In the genomic region with DNA sequence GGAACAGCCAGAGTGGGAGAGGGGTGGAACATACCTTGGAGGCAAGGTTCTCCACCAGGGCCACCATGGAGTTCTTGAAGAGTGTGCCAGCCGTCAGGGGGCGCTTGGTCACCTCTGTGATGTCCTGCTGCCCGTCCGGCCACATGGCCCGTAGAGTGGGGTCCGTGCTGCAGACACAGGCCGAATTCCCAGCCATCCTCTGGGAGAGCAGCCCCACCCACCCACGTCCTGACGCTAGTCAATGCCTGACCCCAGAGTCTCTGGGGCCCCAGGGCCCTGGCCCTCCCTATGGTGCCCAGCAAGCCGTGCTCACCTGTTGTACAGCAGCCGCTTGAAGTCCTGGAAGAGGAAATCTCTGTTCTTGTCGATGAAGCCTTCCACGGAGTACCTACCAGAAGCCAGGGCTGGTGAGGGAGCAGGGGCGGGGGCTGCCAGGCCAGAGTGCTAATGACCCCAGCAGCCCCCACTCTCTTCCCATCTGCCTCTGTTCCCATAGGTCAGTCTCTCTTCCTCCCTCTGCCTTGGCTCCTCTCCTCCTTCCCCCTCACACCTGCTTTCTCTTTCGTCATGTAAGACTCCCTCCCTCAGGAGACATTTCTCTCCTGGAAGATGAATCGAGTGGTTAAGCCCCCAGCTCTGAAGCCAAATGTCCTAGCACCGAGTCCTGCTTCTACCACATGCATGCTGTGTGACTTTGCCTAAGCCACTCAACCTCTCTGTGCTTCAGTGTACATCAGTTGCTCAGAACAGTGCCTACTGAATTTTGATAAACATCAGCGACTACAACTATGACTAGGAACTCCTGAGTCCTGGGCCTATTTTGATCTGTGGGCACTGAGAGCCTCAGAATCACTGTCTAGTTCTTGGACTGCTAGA, we compare ENCODE assay signal across 1 cellular context.
TF ChIP-seq lines count a peak whose summit lies in the region.

No MANE protein-coding gene starts in this region.

TF ChIP-seq in K562, 482 proteins besides CTCF, POLR2A, EP300 and RAD21 (continued from another document):
- TF ChIP-seq, protein P1, sequence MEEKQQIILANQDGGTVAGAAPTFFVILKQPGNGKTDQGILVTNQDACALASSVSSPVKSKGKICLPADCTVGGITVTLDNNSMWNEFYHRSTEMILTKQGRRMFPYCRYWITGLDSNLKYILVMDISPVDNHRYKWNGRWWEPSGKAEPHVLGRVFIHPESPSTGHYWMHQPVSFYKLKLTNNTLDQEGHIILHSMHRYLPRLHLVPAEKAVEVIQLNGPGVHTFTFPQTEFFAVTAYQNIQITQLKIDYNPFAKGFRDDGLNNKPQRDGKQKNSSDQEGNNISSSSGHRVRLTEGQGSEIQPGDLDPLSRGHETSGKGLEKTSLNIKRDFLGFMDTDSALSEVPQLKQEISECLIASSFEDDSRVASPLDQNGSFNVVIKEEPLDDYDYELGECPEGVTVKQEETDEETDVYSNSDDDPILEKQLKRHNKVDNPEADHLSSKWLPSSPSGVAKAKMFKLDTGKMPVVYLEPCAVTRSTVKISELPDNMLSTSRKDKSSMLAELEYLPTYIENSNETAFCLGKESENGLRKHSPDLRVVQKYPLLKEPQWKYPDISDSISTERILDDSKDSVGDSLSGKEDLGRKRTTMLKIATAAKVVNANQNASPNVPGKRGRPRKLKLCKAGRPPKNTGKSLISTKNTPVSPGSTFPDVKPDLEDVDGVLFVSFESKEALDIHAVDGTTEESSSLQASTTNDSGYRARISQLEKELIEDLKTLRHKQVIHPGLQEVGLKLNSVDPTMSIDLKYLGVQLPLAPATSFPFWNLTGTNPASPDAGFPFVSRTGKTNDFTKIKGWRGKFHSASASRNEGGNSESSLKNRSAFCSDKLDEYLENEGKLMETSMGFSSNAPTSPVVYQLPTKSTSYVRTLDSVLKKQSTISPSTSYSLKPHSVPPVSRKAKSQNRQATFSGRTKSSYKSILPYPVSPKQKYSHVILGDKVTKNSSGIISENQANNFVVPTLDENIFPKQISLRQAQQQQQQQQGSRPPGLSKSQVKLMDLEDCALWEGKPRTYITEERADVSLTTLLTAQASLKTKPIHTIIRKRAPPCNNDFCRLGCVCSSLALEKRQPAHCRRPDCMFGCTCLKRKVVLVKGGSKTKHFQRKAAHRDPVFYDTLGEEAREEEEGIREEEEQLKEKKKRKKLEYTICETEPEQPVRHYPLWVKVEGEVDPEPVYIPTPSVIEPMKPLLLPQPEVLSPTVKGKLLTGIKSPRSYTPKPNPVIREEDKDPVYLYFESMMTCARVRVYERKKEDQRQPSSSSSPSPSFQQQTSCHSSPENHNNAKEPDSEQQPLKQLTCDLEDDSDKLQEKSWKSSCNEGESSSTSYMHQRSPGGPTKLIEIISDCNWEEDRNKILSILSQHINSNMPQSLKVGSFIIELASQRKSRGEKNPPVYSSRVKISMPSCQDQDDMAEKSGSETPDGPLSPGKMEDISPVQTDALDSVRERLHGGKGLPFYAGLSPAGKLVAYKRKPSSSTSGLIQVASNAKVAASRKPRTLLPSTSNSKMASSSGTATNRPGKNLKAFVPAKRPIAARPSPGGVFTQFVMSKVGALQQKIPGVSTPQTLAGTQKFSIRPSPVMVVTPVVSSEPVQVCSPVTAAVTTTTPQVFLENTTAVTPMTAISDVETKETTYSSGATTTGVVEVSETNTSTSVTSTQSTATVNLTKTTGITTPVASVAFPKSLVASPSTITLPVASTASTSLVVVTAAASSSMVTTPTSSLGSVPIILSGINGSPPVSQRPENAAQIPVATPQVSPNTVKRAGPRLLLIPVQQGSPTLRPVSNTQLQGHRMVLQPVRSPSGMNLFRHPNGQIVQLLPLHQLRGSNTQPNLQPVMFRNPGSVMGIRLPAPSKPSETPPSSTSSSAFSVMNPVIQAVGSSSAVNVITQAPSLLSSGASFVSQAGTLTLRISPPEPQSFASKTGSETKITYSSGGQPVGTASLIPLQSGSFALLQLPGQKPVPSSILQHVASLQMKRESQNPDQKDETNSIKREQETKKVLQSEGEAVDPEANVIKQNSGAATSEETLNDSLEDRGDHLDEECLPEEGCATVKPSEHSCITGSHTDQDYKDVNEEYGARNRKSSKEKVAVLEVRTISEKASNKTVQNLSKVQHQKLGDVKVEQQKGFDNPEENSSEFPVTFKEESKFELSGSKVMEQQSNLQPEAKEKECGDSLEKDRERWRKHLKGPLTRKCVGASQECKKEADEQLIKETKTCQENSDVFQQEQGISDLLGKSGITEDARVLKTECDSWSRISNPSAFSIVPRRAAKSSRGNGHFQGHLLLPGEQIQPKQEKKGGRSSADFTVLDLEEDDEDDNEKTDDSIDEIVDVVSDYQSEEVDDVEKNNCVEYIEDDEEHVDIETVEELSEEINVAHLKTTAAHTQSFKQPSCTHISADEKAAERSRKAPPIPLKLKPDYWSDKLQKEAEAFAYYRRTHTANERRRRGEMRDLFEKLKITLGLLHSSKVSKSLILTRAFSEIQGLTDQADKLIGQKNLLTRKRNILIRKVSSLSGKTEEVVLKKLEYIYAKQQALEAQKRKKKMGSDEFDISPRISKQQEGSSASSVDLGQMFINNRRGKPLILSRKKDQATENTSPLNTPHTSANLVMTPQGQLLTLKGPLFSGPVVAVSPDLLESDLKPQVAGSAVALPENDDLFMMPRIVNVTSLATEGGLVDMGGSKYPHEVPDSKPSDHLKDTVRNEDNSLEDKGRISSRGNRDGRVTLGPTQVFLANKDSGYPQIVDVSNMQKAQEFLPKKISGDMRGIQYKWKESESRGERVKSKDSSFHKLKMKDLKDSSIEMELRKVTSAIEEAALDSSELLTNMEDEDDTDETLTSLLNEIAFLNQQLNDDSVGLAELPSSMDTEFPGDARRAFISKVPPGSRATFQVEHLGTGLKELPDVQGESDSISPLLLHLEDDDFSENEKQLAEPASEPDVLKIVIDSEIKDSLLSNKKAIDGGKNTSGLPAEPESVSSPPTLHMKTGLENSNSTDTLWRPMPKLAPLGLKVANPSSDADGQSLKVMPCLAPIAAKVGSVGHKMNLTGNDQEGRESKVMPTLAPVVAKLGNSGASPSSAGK (IDR thresholded peaks at IDR 0.05): peak; percentile 81
- TF ChIP-seq SIN3B (IDR thresholded peaks at IDR 0.05; ENCODE audit: low read depth): no peak
- no peak for TF ChIP-seq ZNF76 (CRISPR knock-in tag; IDR thresholded peaks at IDR 0.05; ENCODE audit: borderline replicate concordance)
- no peak for TF ChIP-seq NFXL1 (CRISPR knock-in tag; IDR thresholded peaks at IDR 0.05)
- TF ChIP-seq ZNF3 (CRISPR knock-in tag; IDR thresholded peaks at IDR 0.05): no peak
- no peak for TF ChIP-seq XRCC5 (IDR thresholded peaks at IDR 0.05; ENCODE audit: low read depth, low read length)
- TF ChIP-seq, protein P2, sequence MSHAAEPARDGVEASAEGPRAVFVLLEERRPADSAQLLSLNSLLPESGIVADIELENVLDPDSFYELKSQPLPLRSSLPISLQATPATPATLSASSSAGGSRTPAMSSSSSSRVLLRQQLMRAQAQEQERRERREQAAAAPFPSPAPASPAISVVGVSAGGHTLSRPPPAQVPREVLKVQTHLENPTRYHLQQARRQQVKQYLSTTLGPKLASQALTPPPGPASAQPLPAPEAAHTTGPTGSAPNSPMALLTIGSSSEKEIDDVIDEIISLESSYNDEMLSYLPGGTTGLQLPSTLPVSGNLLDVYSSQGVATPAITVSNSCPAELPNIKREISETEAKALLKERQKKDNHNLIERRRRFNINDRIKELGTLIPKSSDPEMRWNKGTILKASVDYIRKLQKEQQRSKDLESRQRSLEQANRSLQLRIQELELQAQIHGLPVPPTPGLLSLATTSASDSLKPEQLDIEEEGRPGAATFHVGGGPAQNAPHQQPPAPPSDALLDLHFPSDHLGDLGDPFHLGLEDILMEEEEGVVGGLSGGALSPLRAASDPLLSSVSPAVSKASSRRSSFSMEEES (CRISPR knock-in tag; IDR thresholded peaks at IDR 0.05): no peak
- TF ChIP-seq RCOR1 (IDR thresholded peaks at IDR 0.05; ENCODE audit: borderline replicate concordance in 1 of 2, low read depth in 2 of 2, low read length in 2 of 2): peak; percentile 30 to 82; a peak in 3 of 4 replicates
- no peak for TF ChIP-seq LARP7 (IDR thresholded peaks at IDR 0.05)
- TF ChIP-seq L3MBTL2 (IDR thresholded peaks at IDR 0.05): peak; percentile 82
- no peak for TF ChIP-seq CBX8 (IDR thresholded peaks at IDR 0.05; ENCODE audit: borderline replicate concordance, extremely low read depth, low read depth, low read length, poor library complexity, severe bottlenecking)
- TF ChIP-seq ASH1L (IDR thresholded peaks at IDR 0.05; ENCODE audit: borderline replicate concordance, low read depth, partially characterized antibody): no peak
- TF ChIP-seq ZNF174 (CRISPR knock-in tag; IDR thresholded peaks at IDR 0.05): no peak
- no peak for TF ChIP-seq FOXA3 (CRISPR knock-in tag; conservative IDR thresholded peaks at IDR 0.05 in 1 of 2, IDR thresholded peaks at IDR 0.05 in 1 of 2)
- TF ChIP-seq, protein P3, sequence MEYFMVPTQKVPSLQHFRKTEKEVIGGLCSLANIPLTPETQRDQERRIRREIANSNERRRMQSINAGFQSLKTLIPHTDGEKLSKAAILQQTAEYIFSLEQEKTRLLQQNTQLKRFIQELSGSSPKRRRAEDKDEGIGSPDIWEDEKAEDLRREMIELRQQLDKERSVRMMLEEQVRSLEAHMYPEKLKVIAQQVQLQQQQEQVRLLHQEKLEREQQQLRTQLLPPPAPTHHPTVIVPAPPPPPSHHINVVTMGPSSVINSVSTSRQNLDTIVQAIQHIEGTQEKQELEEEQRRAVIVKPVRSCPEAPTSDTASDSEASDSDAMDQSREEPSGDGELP (CRISPR knock-in tag; IDR thresholded peaks at IDR 0.05; ENCODE audit: borderline replicate concordance): peak; percentile 36; the same call in 1 of the 2 replicates
- no peak for TF ChIP-seq SMARCE1 (IDR thresholded peaks at IDR 0.05)
- no peak for TF ChIP-seq EWSR1 (IDR thresholded peaks at IDR 0.05; ENCODE audit: borderline replicate concordance, low read depth, partially characterized antibody)
